9 cellular contexts compared by ENCODE assay signal in genomic region chr1:230205719-230206198, GRCh38.
DNase-seq lines count a peak whose midpoint lies in the region; ATAC-seq and TF ChIP-seq lines count a peak whose summit lies in the region.
"Had no signal": no experiment of that assay in that cellular context is flagged by ENCODE, and none has a peak within 500 bp of the region (broad histone marks: within the 10 kb centered on the region; RNA-seq: fewer than 3 reads in every experiment).

No MANE protein-coding gene starts in this region.

- peak overlapping the region; percentile 31 for H3K27ac Mint-ChIP-seq in memory B cell
- no peak overlapping the region for H3K27ac Mint-ChIP-seq in stimulated activated effector memory CD8-positive, alpha-beta T cell treated with anti-CD3 and anti-CD28 coated beads, Interleukin-12 subunit alpha, Interleukin-12 subunit beta, amount 100 ng/mL, for 72 hours
- H3K27ac Mint-ChIP-seq: effector memory CD8-positive, alpha-beta T cell had no signal

- CTCF ChIA-PET in mammary epithelial cell (lab: Charles Lee; ENCODE audit: low non-redundant PET), result no interaction called here

- H3K27ac ChIP-seq in mammary epithelial cell (ENCODE audit: insufficient read depth, low read depth, low read length), result no peak overlapping the region
- H3K27ac ChIP-seq in breast epithelium, result no peak overlapping the region
- peak overlapping the region; percentile 35 to 74 (median 71) for H3K27ac ChIP-seq in transverse colon

- H3K9me3 ChIP-seq in mammary epithelial cell (replicated peaks; ENCODE audit: insufficient read depth, low read length) (no peaks in the 10 kb centered on the region), breast epithelium (no peaks in the 10 kb centered on the region), transverse colon (no peaks in the 10 kb centered on the region)

- H3K4me1 ChIP-seq in mammary epithelial cell (ENCODE audit: insufficient read depth, low read length), result peaks cover 20% of the 10 kb centered on the region
- H3K4me1 ChIP-seq in breast epithelium, result peaks cover 0 to 5% of the 10 kb centered on the region in 2 donors
- peaks cover 4 to 47% (median 22%) of the 10 kb centered on the region in 4 donors for H3K4me1 ChIP-seq in transverse colon

- H3K4me3 Mint-ChIP-seq in memory B cell, result no peak overlapping the region
- no peak overlapping the region for H3K4me3 Mint-ChIP-seq in stimulated activated effector memory CD8-positive, alpha-beta T cell treated with anti-CD3 and anti-CD28 coated beads, Interleukin-12 subunit alpha, Interleukin-12 subunit beta, amount 100 ng/mL, for 72 hours
- H3K4me3 Mint-ChIP-seq: effector memory CD8-positive, alpha-beta T cell had no signal

- ATAC-seq in memory B cell (ENCODE audit: low read depth) (no peak), GM19023 (IDR thresholded peaks at IDR 0.05; ENCODE audit: unreplicated experiment) (no peak)
- ATAC-seq in stimulated activated effector memory CD8-positive, alpha-beta T cell treated with anti-CD3 and anti-CD28 coated beads, Interleukin-12 subunit alpha, Interleukin-12 subunit beta, amount 100 ng/mL, for 72 hours, result no peak
- ATAC-seq: effector memory CD8-positive, alpha-beta T cell had no signal

- intact Hi-C loops in mammary epithelial cell (cut with micrococcal nuclease) (no loop called here), breast epithelium (cut with DNase I; ENCODE audit: low total_unique reads) (no loop called here), transverse colon (cut with DNase I; ENCODE audit: low total_unique reads) (no loop called here)

- no peak overlapping the region for H3K4me2 ChIP-seq in mammary epithelial cell (ENCODE audit: insufficient read depth, low read depth, low read length)

- H3K27me3 ChIP-seq in mammary epithelial cell (ENCODE audit: insufficient read depth, low read length) (no peaks in the 10 kb centered on the region), breast epithelium (no peaks in the 10 kb centered on the region), transverse colon (no peaks in the 10 kb centered on the region)

- H3K36me3 ChIP-seq in mammary epithelial cell (ENCODE audit: insufficient read depth, low read length) (peaks cover 3% of the 10 kb centered on the region), breast epithelium (no peaks in the 10 kb centered on the region), transverse colon (no peaks in the 10 kb centered on the region)

- no peaks in the 10 kb centered on the region for H3K27me3 Mint-ChIP-seq in memory B cell
- H3K27me3 Mint-ChIP-seq: effector memory CD8-positive, alpha-beta T cell had no signal

- H2AFZ ChIP-seq in mammary epithelial cell (ENCODE audit: low read depth, low read length), result no peak overlapping the region

- H3K4me3 ChIP-seq in mammary epithelial cell (replicated peaks in 1 of 3; ENCODE audit: insufficient read depth in 1 of 3, low read depth in 2 of 3, low read length in 3 of 3), result no peak overlapping the region
- H3K4me3 ChIP-seq in breast epithelium, result no peak overlapping the region
- no peak overlapping the region for H3K4me3 ChIP-seq in cardiac fibroblast (replicated peaks in 1 of 2; ENCODE audit: low read depth in 2 of 2, low read length in 2 of 2)
- H3K4me3 ChIP-seq in transverse colon, result no peak overlapping the region

- DNase-seq in mammary epithelial cell (peak; percentile 72), breast epithelium (ENCODE audit: low spot score in 2 of 2) (no peak), cardiac fibroblast (ENCODE audit: low read depth in 2 of 2) (peak; percentile 60 to 62), memory B cell (ENCODE audit: low spot score in 2 of 2) (no peak), transverse colon (no peak)
- no peak for DNase-seq in stimulated activated effector memory CD8-positive, alpha-beta T cell treated with anti-CD3 and anti-CD28 coated beads, Interleukin-12 subunit alpha, Interleukin-12 subunit beta, amount 100 ng/mL, for 72 hours (ENCODE audit: low spot score in 2 of 2)
- no peak for DNase-seq in activated CD8-positive, alpha-beta memory T cell treated with anti-CD3 and anti-CD28 coated beads, Interleukin-2, amount 50 U/mL, for 48 hours
- DNase-seq: effector memory CD8-positive, alpha-beta T cell had no signal

- no peaks in the 10 kb centered on the region for H4K20me1 ChIP-seq in mammary epithelial cell (ENCODE audit: insufficient read depth, low read length)

- dilution Hi-C loops in mammary epithelial cell (cut with HindIII; ENCODE audit: low sequenced_read_pairs), result no loop called here

- no peak for TF ChIP-seq POLR2A in breast epithelium (IDR thresholded peaks at IDR 0.05)
- no peak for TF ChIP-seq POLR2A in transverse colon (IDR thresholded peaks at IDR 0.05)

- 33% methylated on average over 6 of the region's 7 CpGs for WGBS in mammary epithelial cell (ENCODE audit: low coverage, missing lambda C conversion rate)
- 37 to 63% methylated on average over 4 to 7 of the region's 7 CpGs for WGBS in transverse colon (ENCODE audit: low coverage in 1 of 2), 2 donors

- in situ Hi-C loops in mammary epithelial cell (cut with MboI; ENCODE audit: low sequenced_read_pairs in 2 of 2), result no loop called here
- in situ Hi-C loops in transverse colon (cut with MboI; ENCODE audit: low pct_ligation_motif_present in 1 of 4, low pct_unique_long_range_greater_than_20kb in 1 of 4, low sequenced_read_pairs in 3 of 4), result no loop called here

- peaks cover 42% of the 10 kb centered on the region for H3K79me2 ChIP-seq in mammary epithelial cell (ENCODE audit: insufficient read depth, low read length)

- BruUV-seq in mammary epithelial cell (replicated peaks; lab: Mats Ljungman, UMichigan), result no TSS peak

- no peak for TF ChIP-seq CTCF in mammary epithelial cell (conservative IDR thresholded peaks at IDR 0.05 in 1 of 2, IDR thresholded peaks at IDR 0.05 in 1 of 2; ENCODE audit: extremely low read depth in 1 of 2, insufficient read depth in 1 of 2, low read depth in 1 of 2, low read length in 2 of 2)
- no peak for TF ChIP-seq CTCF in breast epithelium (IDR thresholded peaks at IDR 0.05)
- TF ChIP-seq CTCF in cardiac fibroblast (IDR thresholded peaks at IDR 0.05; ENCODE audit: low read depth, low read length), result no peak
- no peak for TF ChIP-seq CTCF in transverse colon (IDR thresholded peaks at IDR 0.05)

- H3K9me3 Mint-ChIP-seq in memory B cell, result no peaks in the 10 kb centered on the region
- H3K9me3 Mint-ChIP-seq in stimulated activated effector memory CD8-positive, alpha-beta T cell treated with anti-CD3 and anti-CD28 coated beads, Interleukin-12 subunit alpha, Interleukin-12 subunit beta, amount 100 ng/mL, for 72 hours, result no peaks in the 10 kb centered on the region
- H3K9me3 Mint-ChIP-seq: effector memory CD8-positive, alpha-beta T cell had no signal

- no peak for TF ChIP-seq EP300 in transverse colon (IDR thresholded peaks at IDR 0.05; ENCODE audit: low read depth)

- H3K36me3 Mint-ChIP-seq in memory B cell, result peaks cover 18% of the 10 kb centered on the region
- H3K36me3 Mint-ChIP-seq in stimulated activated effector memory CD8-positive, alpha-beta T cell treated with anti-CD3 and anti-CD28 coated beads, Interleukin-12 subunit alpha, Interleukin-12 subunit beta, amount 100 ng/mL, for 72 hours, result peaks cover 32% of the 10 kb centered on the region

- peaks cover 26% of the 10 kb centered on the region for H3K4me1 Mint-ChIP-seq in memory B cell
- peaks cover 33% of the 10 kb centered on the region for H3K4me1 Mint-ChIP-seq in stimulated activated effector memory CD8-positive, alpha-beta T cell treated with anti-CD3 and anti-CD28 coated beads, Interleukin-12 subunit alpha, Interleukin-12 subunit beta, amount 100 ng/mL, for 72 hours

- no peak overlapping the region for H3K9ac ChIP-seq in mammary epithelial cell (ENCODE audit: insufficient read depth, low read length)

Comparison
In these comparisons a context has a peak if more than half of its experiments do, and no peak if none do; other contexts are left out.
1. DNase-seq: peak in mammary epithelial cell (single experiment) and cardiac fibroblast (2 of 2); none in breast epithelium (0 of 2), memory B cell (0 of 2), transverse colon (single experiment), stimulated activated effector memory CD8-positive, alpha-beta T cell treated with anti-CD3 and anti-CD28 coated beads, Interleukin-12 subunit alpha, Interleukin-12 subunit beta, amount 100 ng/mL, for 72 hours (0 of 2) and activated CD8-positive, alpha-beta memory T cell treated with anti-CD3 and anti-CD28 coated beads, Interleukin-2, amount 50 U/mL, for 48 hours (single experiment).
2. H3K27ac ChIP-seq: peak in transverse colon (4 of 4); none in mammary epithelial cell (single experiment) and breast epithelium (0 of 2).